ENCODE assay signal across 28 cellular contexts in the genomic region with DNA sequence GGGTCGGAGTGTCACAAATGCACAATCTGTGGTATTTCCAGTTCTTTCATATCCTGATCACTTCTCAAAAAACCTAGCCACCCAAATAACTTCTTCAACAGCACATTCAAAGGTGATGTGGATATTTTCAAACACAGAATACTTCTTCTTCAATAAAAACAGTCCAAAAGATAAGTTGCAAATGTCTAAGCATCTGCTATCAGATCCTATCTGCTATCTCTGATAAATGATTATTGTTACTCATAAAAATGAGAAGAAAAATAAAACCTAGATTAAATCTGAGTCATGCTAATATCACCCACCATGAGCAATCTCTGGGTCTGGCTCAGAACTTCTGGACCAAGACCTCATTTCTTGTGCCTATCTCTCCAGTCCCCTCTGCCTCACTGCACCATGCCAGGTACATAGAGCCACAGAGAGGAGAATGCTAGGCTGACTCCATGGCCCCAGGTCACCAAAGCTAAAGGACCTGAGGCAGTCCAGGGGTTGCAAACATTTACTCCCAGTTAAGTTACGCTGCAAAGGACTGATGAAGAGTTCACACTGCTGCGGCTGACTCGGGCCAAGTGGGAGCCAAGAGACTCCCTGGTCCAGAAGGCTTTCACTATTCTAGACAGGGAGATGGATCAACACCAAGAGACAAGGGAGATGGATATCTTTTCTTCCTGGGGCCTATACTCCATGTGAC.
DNase-seq lines count a peak whose midpoint lies in the region; ATAC-seq and TF ChIP-seq lines count a peak whose summit lies in the region.
"Had no signal": no experiment of that assay in that cellular context is flagged by ENCODE, and none has a peak within 500 bp of the region (broad histone marks: within the 10 kb centered on the region; RNA-seq: fewer than 3 reads in every experiment).

No MANE protein-coding gene starts in this region.

- no peak overlapping the region for H3K18ac ChIP-seq in trophoblast cell (ENCODE audit: low read length)

- no peak for DNase-seq in PC-3
- DNase-seq in osteoblast (ENCODE audit: insufficient read length, low spot score, missing footprints) = peak; percentile 15
- no peak for DNase-seq in stimulated activated CD4-positive, alpha-beta T cell treated with anti-CD3 and anti-CD28 coated beads, Interleukin-15, amount 100 ng/mL, for 24 hours
- no peak for DNase-seq in trophoblast cell
- DNase-seq: activated naive CD4-positive, alpha-beta T cell treated with anti-CD3 and anti-CD28 coated beads, Interleukin-2, amount 10 ng/mL, durations not matched to agents 7 days and 5 days; activated T-cell treated with anti-CD3 and anti-CD28 coated beads, Interleukin-2, amount 50 U/mL, for 4 hours; amygdala; effector memory CD4-positive, alpha-beta T cell; GDM1; head of caudate nucleus; Kasumi-1; left ventricle myocardium inferior; mesendoderm; NCI-H1436 treated with DMSO at 0.1 percent for 48 hours; NCI-H2107; Peyer's patch; psoas muscle; SIG-M5; stimulated activated CD4-positive, alpha-beta T cell treated with anti-CD3 and anti-CD28 coated beads, Interleukin-12 subunit alpha, Interleukin-12 subunit beta, amount 100 ng/mL, for 4 hours; stimulated activated CD4-positive, alpha-beta T cell treated with anti-CD3 and anti-CD28 coated beads, Interleukin-4, amount 100 ng/mL, for 1 hour; stomach had no signal

- peak overlapping the region; percentile 88 for H3K27ac Mint-ChIP-seq in dendritic cell treated with granulocyte-macrophage colony-stimulating factor and Interleukin-4, amounts not matched to agents 40 ng/mL and 50 ng/mL, for 4 days
- H3K27ac Mint-ChIP-seq: activated naive CD4-positive, alpha-beta T cell treated with anti-CD3 and anti-CD28 coated beads, Interleukin-2, amount 10 ng/mL, durations not matched to agents 7 days and 5 days; WTC11 had no signal

- H3K23ac ChIP-seq in trophoblast cell (ENCODE audit: low read length) = no peak overlapping the region

- no peaks in the 10 kb centered on the region for H3K9me3 ChIP-seq in BLaER1 treated with 17β-estradiol and CSF1 and Interleukin-3, amounts not matched to agents 10 nM and 100 nM (replicated peaks in 1 of 11)
- no peaks in the 10 kb centered on the region for H3K9me3 ChIP-seq in PC-3 (ENCODE audit: low read length)
- H3K9me3 ChIP-seq in osteoblast (ENCODE audit: low read depth, low read length) = no peaks in the 10 kb centered on the region
- H3K9me3 ChIP-seq in gastroesophageal sphincter = no peaks in the 10 kb centered on the region
- no peaks in the 10 kb centered on the region for H3K9me3 ChIP-seq in trophoblast cell (ENCODE audit: insufficient read depth, low read depth, low read length)
- H3K9me3 ChIP-seq: HAP-1, left ventricle myocardium inferior, Peyer's patch, psoas muscle, stomach, tibial nerve had no signal

- no peak overlapping the region for H3K14ac ChIP-seq in trophoblast cell (ENCODE audit: low read length)

- H3K36me3 Mint-ChIP-seq in dendritic cell treated with granulocyte-macrophage colony-stimulating factor and Interleukin-4, amounts not matched to agents 40 ng/mL and 50 ng/mL, for 4 days (ENCODE audit: low read depth) = no peaks in the 10 kb centered on the region
- H3K36me3 Mint-ChIP-seq: activated naive CD4-positive, alpha-beta T cell treated with anti-CD3 and anti-CD28 coated beads, Interleukin-2, amount 10 ng/mL, durations not matched to agents 7 days and 5 days; WTC11 had no signal

- no peak overlapping the region for H2BK12ac ChIP-seq in trophoblast cell (ENCODE audit: low read length)

- no peaks in the 10 kb centered on the region for H3F3A ChIP-seq in PC-3 (ENCODE audit: low read length, unreplicated experiment)

- H3K9me3 Mint-ChIP-seq in dendritic cell treated with granulocyte-macrophage colony-stimulating factor and Interleukin-4, amounts not matched to agents 40 ng/mL and 50 ng/mL, for 4 days = no peaks in the 10 kb centered on the region
- H3K9me3 Mint-ChIP-seq: activated naive CD4-positive, alpha-beta T cell treated with anti-CD3 and anti-CD28 coated beads, Interleukin-2, amount 10 ng/mL, durations not matched to agents 7 days and 5 days; activated T-cell treated with anti-CD3 and anti-CD28 coated beads, Interleukin-2, amount 50 U/mL, for 4 hours; WTC11 had no signal

- WGBS in gastroesophageal sphincter (ENCODE audit: low coverage in 1 of 2), 2 donors = 86 to 92% methylated on average over 2 to 3 of the region's 4 CpGs
- WGBS in trophoblast cell (ENCODE audit: extremely low coverage, insufficient coverage, insufficient read length) = no CpG with 5 or more reads among the region's 4 CpGs

- no peak overlapping the region for H4K8ac ChIP-seq in trophoblast cell (ENCODE audit: low read depth, low read length)

- intact Hi-C loops in PC-3 (cut with micrococcal nuclease) = no loop called here
- intact Hi-C loops in dendritic cell treated with granulocyte-macrophage colony-stimulating factor and Interleukin-4, amounts not matched to agents 40 ng/mL and 50 ng/mL, for 4 days (cut with micrococcal nuclease) = loop anchor here (2.0 to 10.0 kb wide), 2 partner anchors 21 to 49 kb away; no protein-coding TSS in a partner anchor

- H3K79me2 ChIP-seq in PC-3 (ENCODE audit: low read length) = no peaks in the 10 kb centered on the region
- H3K79me2 ChIP-seq in osteoblast (ENCODE audit: insufficient read depth, low read length) = peaks cover 48% of the 10 kb centered on the region
- no peaks in the 10 kb centered on the region for H3K79me2 ChIP-seq in trophoblast cell (ENCODE audit: control insufficient read depth, insufficient read depth, low read length, poor library complexity)

- POLR2A ChIA-PET in PC-3 (lab: Charles Lee; ENCODE audit: unreplicated experiment) = no interaction called here

- peaks cover 0 to 24% (median 0%) of the 10 kb centered on the region in 11 experiments; a peak in 4 of 22 replicates for H4K20me1 ChIP-seq in BLaER1 treated with 17β-estradiol and CSF1 and Interleukin-3, amounts not matched to agents 10 nM and 100 nM
- H4K20me1 ChIP-seq in PC-3 (ENCODE audit: low read length) (no peaks in the 10 kb centered on the region), osteoblast (ENCODE audit: insufficient read depth, low read length) (no peaks in the 10 kb centered on the region)

- H3K27me3 ChIP-seq in BLaER1 treated with 17β-estradiol and CSF1 and Interleukin-3, amounts not matched to agents 10 nM and 100 nM = no peaks in the 10 kb centered on the region
- H3K27me3 ChIP-seq in PC-3 (ENCODE audit: low read length) = no peaks in the 10 kb centered on the region
- no peaks in the 10 kb centered on the region for H3K27me3 ChIP-seq in osteoblast (ENCODE audit: insufficient read depth, low read length)
- no peaks in the 10 kb centered on the region for H3K27me3 ChIP-seq in gastroesophageal sphincter
- H3K27me3 ChIP-seq in trophoblast cell (ENCODE audit: insufficient read depth, low read length) = no peaks in the 10 kb centered on the region
- H3K27me3 ChIP-seq: Peyer's patch, stomach, tibial nerve had no signal

- no peak overlapping the region for H4K12ac ChIP-seq in trophoblast cell (ENCODE audit: low read depth, low read length)

- peak overlapping the region in 9 of 11 experiments; percentile 66 to 83 (median 74); a peak in 16 of 22 replicates for H3K27ac ChIP-seq in BLaER1 treated with 17β-estradiol and CSF1 and Interleukin-3, amounts not matched to agents 10 nM and 100 nM
- no peak overlapping the region for H3K27ac ChIP-seq in PC-3 (ENCODE audit: low read length)
- peak overlapping the region; percentile 71 for H3K27ac ChIP-seq in osteoblast (ENCODE audit: low read depth, low read length)
- H3K27ac ChIP-seq in gastroesophageal sphincter = peak overlapping the region in 1 of 4 donors; percentile 17
- H3K27ac ChIP-seq in trophoblast cell (ENCODE audit: low read depth, low read length) = no peak overlapping the region
- H3K27ac ChIP-seq: left ventricle myocardium inferior, Peyer's patch, psoas muscle had no signal

- no peaks in the 10 kb centered on the region for H3K79me1 ChIP-seq in trophoblast cell (ENCODE audit: low read length)

- H3K4me1 ChIP-seq in BLaER1 treated with 17β-estradiol and CSF1 and Interleukin-3, amounts not matched to agents 10 nM and 100 nM = peaks cover 59 to 77% (median 67%) of the 10 kb centered on the region in 10 experiments
- H3K4me1 ChIP-seq in PC-3 (ENCODE audit: insufficient read depth, low read length) = peaks cover 19% of the 10 kb centered on the region
- peaks cover 32% of the 10 kb centered on the region for H3K4me1 ChIP-seq in osteoblast (ENCODE audit: insufficient read depth, low read length)
- peaks cover 0 to 42% (median 0%) of the 10 kb centered on the region in 3 donors for H3K4me1 ChIP-seq in gastroesophageal sphincter
- H3K4me1 ChIP-seq in trophoblast cell (ENCODE audit: control insufficient read depth in 1 of 2, insufficient read depth in 2 of 2, low read length in 2 of 2) = no peaks in the 10 kb centered on the region
- H3K4me1 ChIP-seq: HAP-1 had no signal

- H4K91ac ChIP-seq in trophoblast cell (ENCODE audit: low read depth, low read length) = no peak overlapping the region

- CTCF ChIA-PET in PC-3 (lab: Charles Lee) = no interaction called here

- no peak for TF ChIP-seq EP300 in gastroesophageal sphincter (IDR thresholded peaks at IDR 0.05)

- no peaks in the 10 kb centered on the region for H3K27me3 Mint-ChIP-seq in dendritic cell treated with granulocyte-macrophage colony-stimulating factor and Interleukin-4, amounts not matched to agents 40 ng/mL and 50 ng/mL, for 4 days

- no peak overlapping the region for H3K4ac ChIP-seq in trophoblast cell (ENCODE audit: low read depth, low read length)

- H3K4me3 ChIP-seq in BLaER1 treated with 17β-estradiol and CSF1 and Interleukin-3, amounts not matched to agents 10 nM and 100 nM = peak overlapping the region in 3 of 10 experiments; percentile 19 to 34 (median 29); a peak in 2 of 20 replicates
- H3K4me3 ChIP-seq in PC-3 (ENCODE audit: low read length) (no peak overlapping the region), osteoblast (ENCODE audit: insufficient read depth, low read length) (no peak overlapping the region), gastroesophageal sphincter (no peak overlapping the region), trophoblast cell (ENCODE audit: low read depth, low read length) (no peak overlapping the region)
- H3K4me3 ChIP-seq: HAP-1, left ventricle myocardium inferior, Peyer's patch, stomach, tibial nerve had no signal

- H2AFZ ChIP-seq in PC-3 (ENCODE audit: low read length) = no peak overlapping the region
- H2AFZ ChIP-seq in osteoblast (ENCODE audit: low read length) = no peak overlapping the region
- H2AFZ ChIP-seq in trophoblast cell (ENCODE audit: insufficient read depth, low read length, poor library complexity) = no peak overlapping the region

- no peak overlapping the region for H2AK5ac ChIP-seq in trophoblast cell (ENCODE audit: low read length)

- H3K9ac ChIP-seq in BLaER1 treated with 17β-estradiol and CSF1 and Interleukin-3, amounts not matched to agents 10 nM and 100 nM = peak overlapping the region in 7 of 11 experiments; percentile 2 to 72 (median 67); a peak in 6 of 22 replicates
- H3K9ac ChIP-seq in PC-3 (ENCODE audit: low read length) (no peak overlapping the region), trophoblast cell (ENCODE audit: low read length) (no peak overlapping the region)

- no peak overlapping the region for H2BK5ac ChIP-seq in trophoblast cell (ENCODE audit: low read depth, low read length, poor library complexity)

- no peak overlapping the region for H2BK120ac ChIP-seq in trophoblast cell (ENCODE audit: insufficient read depth, low read length, poor library complexity)

- peak overlapping the region; percentile 65 to 94 (median 89) for H3K4me2 ChIP-seq in BLaER1 treated with 17β-estradiol and CSF1 and Interleukin-3, amounts not matched to agents 10 nM and 100 nM
- H3K4me2 ChIP-seq in PC-3 (ENCODE audit: low read length) (no peak overlapping the region), osteoblast (ENCODE audit: insufficient read depth, low read length) (no peak overlapping the region), trophoblast cell (ENCODE audit: low read length) (no peak overlapping the region)

- peak overlapping the region; percentile 6 for H3K4me3 Mint-ChIP-seq in dendritic cell treated with granulocyte-macrophage colony-stimulating factor and Interleukin-4, amounts not matched to agents 40 ng/mL and 50 ng/mL, for 4 days
- H3K4me3 Mint-ChIP-seq: activated naive CD4-positive, alpha-beta T cell treated with anti-CD3 and anti-CD28 coated beads, Interleukin-2, amount 10 ng/mL, durations not matched to agents 7 days and 5 days; activated T-cell treated with anti-CD3 and anti-CD28 coated beads, Interleukin-2, amount 50 U/mL, for 4 hours; WTC11 had no signal

- TF ChIP-seq CTCF in PC-3 (conservative IDR thresholded peaks at IDR 0.05; ENCODE audit: low read depth, low read length) = no peak
- no peak for TF ChIP-seq CTCF in osteoblast (IDR thresholded peaks at IDR 0.05; ENCODE audit: extremely low read depth, low read depth, low read length)
- TF ChIP-seq CTCF in gastroesophageal sphincter (IDR thresholded peaks at IDR 0.05) = no peak

- no peak for TF ChIP-seq POLR2A in gastroesophageal sphincter (IDR thresholded peaks at IDR 0.05)

- no peaks in the 10 kb centered on the region for H3K9me2 ChIP-seq in PC-3 (replicated peaks; ENCODE audit: low read length)

- peaks cover 0 to 29% (median 0%) of the 10 kb centered on the region in 11 experiments; a peak in 1 of 22 replicates for H3K36me3 ChIP-seq in BLaER1 treated with 17β-estradiol and CSF1 and Interleukin-3, amounts not matched to agents 10 nM and 100 nM
- no peaks in the 10 kb centered on the region for H3K36me3 ChIP-seq in PC-3 (ENCODE audit: low read depth, low read length)
- H3K36me3 ChIP-seq in osteoblast (ENCODE audit: insufficient read depth, low read length) = no peaks in the 10 kb centered on the region
- H3K36me3 ChIP-seq in gastroesophageal sphincter = no peaks in the 10 kb centered on the region
- H3K36me3 ChIP-seq in trophoblast cell (ENCODE audit: control insufficient read depth in 1 of 2, insufficient read depth in 2 of 2, low read length in 2 of 2) = peaks cover 2 to 3% of the 10 kb centered on the region in 2 experiments
- H3K36me3 ChIP-seq: HAP-1, left ventricle myocardium inferior, Peyer's patch, stomach, tibial nerve had no signal

- ATAC-seq in PC-3 (0 out of 2 replicates have a peak, but pooled peaks have one; percentile 22), gastroesophageal sphincter (no peak), HG02798 (IDR thresholded peaks at IDR 0.05; ENCODE audit: poor library complexity, unreplicated experiment) (no peak)
- ATAC-seq: WTC11 had no signal

- no TSS peak for BruUV-seq in PC-3 (replicated peaks; lab: Mats Ljungman, UMichigan)

- peaks cover 61% of the 10 kb centered on the region for H3K4me1 Mint-ChIP-seq in dendritic cell treated with granulocyte-macrophage colony-stimulating factor and Interleukin-4, amounts not matched to agents 40 ng/mL and 50 ng/mL, for 4 days (ENCODE audit: low read depth)

Comparison
In these comparisons a context has a peak if more than half of its experiments do, and no peak if none do; other contexts are left out.
1. H3K27ac ChIP-seq: peak in BLaER1 treated with 17β-estradiol and CSF1 and Interleukin-3, amounts not matched to agents 10 nM and 100 nM (9 of 11) and osteoblast (single experiment); none in PC-3 (single experiment) and trophoblast cell (single experiment).
2. H3K4me2 ChIP-seq: peak in BLaER1 treated with 17β-estradiol and CSF1 and Interleukin-3, amounts not matched to agents 10 nM and 100 nM (11 of 11); none in PC-3 (single experiment), osteoblast (single experiment) and trophoblast cell (single experiment).
3. H3K9ac ChIP-seq: peak in BLaER1 treated with 17β-estradiol and CSF1 and Interleukin-3, amounts not matched to agents 10 nM and 100 nM (7 of 11); none in PC-3 (single experiment) and trophoblast cell (single experiment).